ENCODE assay signal across 9 cellular contexts in genomic region chr7:102532127-102532526, GRCh38. TPM values are rescaled to one million over a fixed set of nuclear protein-coding genes. Genes with fewer than 3 reads are reported as not detected.
"Had no signal": no experiment of that assay in that cellular context is flagged by ENCODE, and none has a peak within 500 bp of the region (broad histone marks: within the 10 kb centered on the region; RNA-seq: fewer than 3 reads in every experiment).

No MANE protein-coding gene starts in this region.

RNA-seq across cellular contexts. Expression of gene SPDYE2, which starts 18.9 kb away (rescaled TPM):
- total RNA-seq: activated naive CD8-positive, alpha-beta T cell treated with anti-CD3 and anti-CD28 coated beads for 36 hours; activated T-cell treated with anti-CD3 and anti-CD28 coated beads, Interleukin-2, amount 50 U/mL, for 4 hours; activated T-helper 1 cell treated with anti-CD3 and anti-CD28 coated beads, Interleukin-12 subunit alpha, Interleukin-12 subunit beta, Interleukin-2, Interleukin-4 antibody, amounts not matched to agents 30 ng/mL and 10 ng/mL and 1 ng/mL, durations not matched to agents 14 hours and 24 hours and 36 hours; aorta; chondrocyte; LHCN-M2; NCI-H460; PC-9; SJSA1 had no signal
- polyA plus RNA-seq: aorta had no signal
